ENCODE assay signal across 9 cellular contexts in the genomic region with DNA sequence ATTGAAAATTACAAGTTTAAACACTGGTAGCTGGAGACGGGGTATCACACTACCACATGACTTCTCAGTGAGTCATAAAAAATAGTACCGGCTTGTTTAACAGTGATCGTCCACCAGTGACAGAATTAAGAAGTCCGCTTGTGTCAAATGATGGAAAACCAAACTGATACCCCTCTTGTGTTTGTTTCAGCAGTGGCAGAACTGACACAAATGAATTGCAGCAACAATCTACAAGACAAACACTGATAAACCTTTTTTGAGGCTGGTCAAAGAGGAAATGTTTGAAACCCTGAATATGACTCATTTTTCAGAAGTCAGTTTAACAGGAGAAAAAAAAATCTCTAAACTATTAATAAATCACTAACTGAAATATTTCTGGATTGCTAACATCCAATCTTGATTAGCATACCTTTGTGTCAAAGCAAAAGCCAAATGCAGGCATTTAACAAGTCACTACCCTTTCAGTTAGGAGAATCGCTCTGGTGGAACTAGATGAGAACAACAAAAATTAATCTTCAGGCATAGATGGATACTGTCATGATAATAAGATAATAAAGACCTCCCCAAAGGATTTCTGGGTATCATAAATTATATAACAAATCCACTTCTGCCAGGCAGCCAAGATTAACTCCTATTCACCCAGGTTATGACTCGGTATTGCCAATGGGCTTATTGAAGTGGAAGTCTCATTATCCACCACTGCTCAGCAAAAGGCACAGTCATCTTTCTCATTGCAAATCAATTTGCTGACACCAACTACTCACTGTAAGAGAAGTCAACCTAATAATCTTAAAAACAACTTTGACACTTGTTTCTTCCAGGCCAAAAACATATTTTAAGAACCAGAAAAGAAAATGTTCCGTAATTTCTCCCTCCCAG. TPM values are rescaled to one million over a fixed set of nuclear protein-coding genes. Genes with fewer than 3 reads are reported as not detected.
A peak's percentile ranks its signal among the peaks of the same experiment; 100 is the strongest.
DNase-seq lines count a peak whose midpoint lies in the region; ATAC-seq and TF ChIP-seq lines count a peak whose summit lies in the region.
"Had no signal": no experiment of that assay in that cellular context is flagged by ENCODE, and none has a peak within 500 bp of the region (broad histone marks: within the 10 kb centered on the region; RNA-seq: fewer than 3 reads in every experiment).

No MANE protein-coding gene starts in this region.

- no peak overlapping the region for H3K4me3 ChIP-seq in gastrocnemius medialis
- H3K4me3 ChIP-seq: testis had no signal

- no peak for TF ChIP-seq POLR2A in gastrocnemius medialis (IDR thresholded peaks at IDR 0.05)

- H3K27ac Mint-ChIP-seq in effector memory CD8-positive, alpha-beta T cell, result peak overlapping the region; percentile 59 to 82

- peaks cover 5% of the 10 kb centered on the region for H3K36me3 Mint-ChIP-seq in effector memory CD8-positive, alpha-beta T cell (ENCODE audit: insufficient read depth)

- in situ Hi-C loops in gastrocnemius medialis (cut with MboI; ENCODE audit: low sequenced_read_pairs in 4 of 4), result no loop called here

- peaks cover 21 to 34% of the 10 kb centered on the region in 2 donors for H3K4me1 Mint-ChIP-seq in effector memory CD8-positive, alpha-beta T cell (ENCODE audit: low read depth in 2 of 2)

- no peak for TF ChIP-seq CTCF in gastrocnemius medialis (IDR thresholded peaks at IDR 0.05 in 4 of 5, conservative IDR thresholded peaks at IDR 0.05 in 1 of 5)

- peak overlapping the region; percentile 29 to 40 for H3K4me3 Mint-ChIP-seq in effector memory CD8-positive, alpha-beta T cell

- H3K9me3 Mint-ChIP-seq in effector memory CD8-positive, alpha-beta T cell, result no peaks in the 10 kb centered on the region

- H3K9me3 ChIP-seq in gastrocnemius medialis, result no peaks in the 10 kb centered on the region
- H3K9me3 ChIP-seq: testis had no signal

- no peaks in the 10 kb centered on the region for H3K27me3 Mint-ChIP-seq in effector memory CD8-positive, alpha-beta T cell

- peaks cover 22 to 36% of the 10 kb centered on the region in 2 donors for H3K4me1 ChIP-seq in gastrocnemius medialis
- H3K4me1 ChIP-seq: testis had no signal

- H3K27ac ChIP-seq in gastrocnemius medialis, result peak overlapping the region in 3 of 4 donors; percentile 12 to 53 (median 51)
- H3K27ac ChIP-seq: testis had no signal

- no peaks in the 10 kb centered on the region for H3K36me3 ChIP-seq in gastrocnemius medialis

- intact Hi-C loops in gastrocnemius medialis (cut with DNase I; ENCODE audit: low total_unique reads), result no loop called here

- DNase-seq in LHCN-M2 (ENCODE audit: low read depth) (peak; percentile 64), gastrocnemius medialis (no peak), NCI-H774 (lab: John Stamatoyannopoulos, UW) (no peak), DMS79 treated with DMSO at 0.1 percent for 48 hours (lab: John Stamatoyannopoulos, UW) (no peak), pons (ENCODE audit: low spot score) (no peak)
- DNase-seq in effector memory CD8-positive, alpha-beta T cell, result no peak
- DNase-seq in stimulated activated CD4-positive, alpha-beta T cell treated with anti-CD3 and anti-CD28 coated beads, Interleukin-4, amount 100 ng/mL, for 1 hour, result no peak
- DNase-seq: testis had no signal

- ATAC-seq in GM18520 (IDR thresholded peaks at IDR 0.05; ENCODE audit: unreplicated experiment), result peak; percentile 34
- ATAC-seq in effector memory CD8-positive, alpha-beta T cell (replicated peaks), result no peak
- ATAC-seq in gastrocnemius medialis, result peak in 1 of 2 donors; percentile 42

- no peaks in the 10 kb centered on the region for H3K27me3 ChIP-seq in gastrocnemius medialis
- H3K27me3 ChIP-seq: testis had no signal

RNA-seq across cellular contexts. Expression of a gene that starts 20.7 kb away (rescaled TPM):
- total RNA-seq in LHCN-M2 (2014; rRNA removed) (28.2 and 30.0 TPM in 2 replicates), gastrocnemius medialis (10 to 100 TPM in 1 of 4 donors, 1 to 10 TPM in 3; 7.6 to 10.5 (median 8.3) TPM)
- polyA plus RNA-seq in LHCN-M2 (2012), result 11.8 TPM

RNA-seq across cellular contexts. Expression of a gene that starts 21.2 kb away (rescaled TPM):
- total RNA-seq in LHCN-M2 (2014; rRNA removed), result 80.2 and 87.4 TPM in 2 replicates
- 44.3 TPM for polyA plus RNA-seq in LHCN-M2 (2012)
- total RNA-seq in gastrocnemius medialis, result 10 to 100 TPM; 36.4 to 74.7 (median 38.8) TPM
